Comparison of ENCODE assay signal across 9 cellular contexts in the genomic region with DNA sequence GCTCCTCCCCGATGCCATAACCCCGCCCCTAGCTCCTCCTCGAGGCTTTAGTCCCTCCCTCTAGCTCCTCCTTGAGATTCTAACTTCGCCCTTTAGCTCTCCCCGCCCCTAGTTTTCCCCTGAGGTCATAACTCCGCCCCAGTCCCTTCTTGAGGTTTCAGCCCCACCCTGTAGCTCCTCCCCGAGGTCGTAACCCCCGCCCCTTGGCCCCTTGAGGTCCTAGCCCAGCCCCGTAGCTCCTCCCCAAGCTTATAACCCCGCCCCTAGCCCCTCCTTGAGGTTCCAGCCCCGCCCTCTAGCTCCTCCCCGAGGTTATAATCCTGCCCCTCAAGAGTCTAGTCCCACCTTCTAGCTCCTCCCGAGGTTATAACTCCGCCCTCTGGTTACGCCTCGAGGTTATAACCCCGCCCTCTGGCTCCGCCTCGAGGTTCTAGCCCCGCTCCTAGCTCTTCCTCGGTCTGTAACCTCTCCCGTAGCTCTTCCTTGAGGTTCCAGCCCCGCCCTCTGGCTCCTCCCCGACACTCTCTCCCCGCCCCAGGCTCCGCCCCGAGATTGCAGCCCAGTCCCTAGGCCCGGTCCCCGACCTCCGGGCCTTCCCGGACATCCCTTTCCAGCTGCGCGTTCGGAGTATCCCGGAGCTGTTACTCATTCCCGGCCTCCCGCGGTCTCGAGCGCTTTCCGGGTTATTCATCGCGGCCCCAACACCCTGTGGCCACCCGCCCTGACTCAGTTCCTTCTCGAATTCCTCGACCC. TPM values are rescaled to one million over a fixed set of nuclear protein-coding genes. Genes with fewer than 3 reads are reported as not detected.
DNase-seq lines count a peak whose midpoint lies in the region; ATAC-seq and TF ChIP-seq lines count a peak whose summit lies in the region.
"Had no signal": no experiment of that assay in that cellular context is flagged by ENCODE, and none has a peak within 500 bp of the region (broad histone marks: within the 10 kb centered on the region; RNA-seq: fewer than 3 reads in every experiment).

No MANE protein-coding gene starts in this region.

- 1% methylated on average over 47 of the region's 47 CpGs for WGBS in ectodermal cell, 2 experiments

- H3K4me1 ChIP-seq in ectodermal cell (ENCODE audit: control insufficient read depth, insufficient read depth, low read length) (no peaks in the 10 kb centered on the region), lower lobe of right lung (peaks cover 46% of the 10 kb centered on the region)

- H3K27me3 ChIP-seq in ectodermal cell (ENCODE audit: control insufficient read depth, insufficient read depth, low read length, poor library complexity, severe bottlenecking) = peaks cover 25% of the 10 kb centered on the region
- no peaks in the 10 kb centered on the region for H3K27me3 ChIP-seq in lower lobe of right lung (ENCODE audit: low read depth)

- POLR2A ChIA-PET in activated CD8-positive, alpha-beta T cell treated with anti-CD3 and anti-CD28 coated beads, Interleukin-2, amount 10 ng/mL, durations not matched to agents 7 days and 5 days (lab: Charles Lee) = interaction anchor here (1.1 to 1.4 kb wide), 2 partner anchors 32 to 136 kb away, joined by 5 read pairs; a partner anchor contains a TSS

- H3K27ac Mint-ChIP-seq in activated CD8-positive, alpha-beta T cell treated with anti-CD3 and anti-CD28 coated beads, Interleukin-2, amount 10 ng/mL, durations not matched to agents 7 days and 5 days = peak overlapping the region; percentile 77

- H3K27ac ChIP-seq in ectodermal cell (ENCODE audit: insufficient read depth, low read depth, low read length, poor library complexity, severe bottlenecking) (peak overlapping the region; percentile 29), lower lobe of right lung (peak overlapping the region; percentile 93)

- H3K9me3 ChIP-seq in ectodermal cell (ENCODE audit: control insufficient read depth, low read length) (no peaks in the 10 kb centered on the region), lower lobe of right lung (no peaks in the 10 kb centered on the region)

- DNase-seq in C1 segment of cervical spinal cord (lab: John Stamatoyannopoulos, UW) (peak; percentile 64 to 100 (median 96)), NCI-H748 treated with DMSO at 0.1 percent for 48 hours (lab: John Stamatoyannopoulos, UW) (peak; percentile 99), lower lobe of right lung (peak; percentile 98)
- peak; percentile 98 for DNase-seq in activated CD8-positive, alpha-beta T cell treated with anti-CD3 and anti-CD28 coated beads, Interleukin-2, amount 10 ng/mL, durations not matched to agents 7 days and 5 days
- peak; percentile 84 to 94 (median 91) for DNase-seq in stimulated activated CD4-positive, alpha-beta T cell treated with anti-CD3 and anti-CD28 coated beads, TNF-alpha, amount 100 ng/mL, for 1 hour (ENCODE audit: low read depth in 3 of 3, low spot score in 1 of 3)

- no peaks in the 10 kb centered on the region for H3K36me3 ChIP-seq in ectodermal cell (ENCODE audit: control insufficient read depth, insufficient read depth, low read length)
- H3K36me3 ChIP-seq in lower lobe of right lung = peaks cover 36% of the 10 kb centered on the region

- H3K4me3 Mint-ChIP-seq in activated CD8-positive, alpha-beta T cell treated with anti-CD3 and anti-CD28 coated beads, Interleukin-2, amount 10 ng/mL, durations not matched to agents 7 days and 5 days = peak overlapping the region; percentile 79

- no peaks in the 10 kb centered on the region for H3K9me3 Mint-ChIP-seq in activated CD8-positive, alpha-beta T cell treated with anti-CD3 and anti-CD28 coated beads, Interleukin-2, amount 10 ng/mL, durations not matched to agents 7 days and 5 days (ENCODE audit: insufficient read depth)

- peaks cover 8% of the 10 kb centered on the region for H3K27me3 Mint-ChIP-seq in activated CD8-positive, alpha-beta T cell treated with anti-CD3 and anti-CD28 coated beads, Interleukin-2, amount 10 ng/mL, durations not matched to agents 7 days and 5 days (ENCODE audit: low read depth)

- CTCF ChIA-PET in activated CD8-positive, alpha-beta T cell treated with anti-CD3 and anti-CD28 coated beads, Interleukin-2, amount 10 ng/mL, durations not matched to agents 7 days and 5 days (lab: Charles Lee) = interaction anchor here (0.7 to 2.0 kb wide), 46 partner anchors 9 to 426 kb away, joined by 3 to 29 read pairs (median 5); a partner anchor contains a TSS

- intact Hi-C loops in lower lobe of right lung (cut with DNase I) = no loop called here

- peaks cover 32% of the 10 kb centered on the region for H3K36me3 Mint-ChIP-seq in activated CD8-positive, alpha-beta T cell treated with anti-CD3 and anti-CD28 coated beads, Interleukin-2, amount 10 ng/mL, durations not matched to agents 7 days and 5 days (ENCODE audit: low read depth)

- H3K4me3 ChIP-seq in ectodermal cell (ENCODE audit: insufficient read depth, low read depth, low read length) = peak overlapping the region; percentile 37
- peak overlapping the region; percentile 78 for H3K4me3 ChIP-seq in lower lobe of right lung

- no peak for TF ChIP-seq CTCF in lower lobe of right lung (IDR thresholded peaks at IDR 0.05)

- peaks cover 47% of the 10 kb centered on the region for H3K4me1 Mint-ChIP-seq in activated CD8-positive, alpha-beta T cell treated with anti-CD3 and anti-CD28 coated beads, Interleukin-2, amount 10 ng/mL, durations not matched to agents 7 days and 5 days (ENCODE audit: low read depth)

- ATAC-seq in GM19372 (IDR thresholded peaks at IDR 0.05; ENCODE audit: low read depth, unreplicated experiment) (peak; percentile 81), HG03521 (IDR thresholded peaks at IDR 0.05; ENCODE audit: unreplicated experiment) (peak; percentile 84), lower lobe of right lung (peak; percentile 91 to 95)
- ATAC-seq in activated CD8-positive, alpha-beta T cell treated with anti-CD3 and anti-CD28 coated beads, Interleukin-2, amount 10 ng/mL, durations not matched to agents 7 days and 5 days = peak; percentile 92

RNA-seq across cellular contexts. Expression of a gene that starts 1.4 kb away (rescaled TPM):
- 10 to 100 TPM; 10.1 to 11.6 TPM for total RNA-seq in activated CD8-positive, alpha-beta T cell treated with anti-CD3 and anti-CD28 coated beads, Interleukin-2, amount 10 ng/mL, durations not matched to agents 7 days and 5 days
- polyA plus RNA-seq in ectodermal cell (2013, experiment 1 of 4) = 30.7 TPM
- 30.7 TPM for polyA plus RNA-seq in ectodermal cell (2013, experiment 2 of 4)
- 24.6 TPM for polyA plus RNA-seq in ectodermal cell (2013, experiment 3 of 4)
- polyA plus RNA-seq in ectodermal cell (2013, experiment 4 of 4) = 28.9 TPM
- 96.2 TPM for total RNA-seq in lower lobe of right lung

RNA-seq across cellular contexts. Expression of a gene that starts 28.9 kb away (rescaled TPM):
- total RNA-seq in activated CD8-positive, alpha-beta T cell treated with anti-CD3 and anti-CD28 coated beads, Interleukin-2, amount 10 ng/mL, durations not matched to agents 7 days and 5 days = under 1 TPM; 0.10 to 0.40 TPM
- polyA plus RNA-seq in ectodermal cell (2013, experiment 1 of 4) = 36.9 TPM
- polyA plus RNA-seq in ectodermal cell (2013, experiment 2 of 4) = 44.0 TPM
- 32.5 TPM for polyA plus RNA-seq in ectodermal cell (2013, experiment 3 of 4)
- 34.5 TPM for polyA plus RNA-seq in ectodermal cell (2013, experiment 4 of 4)
- total RNA-seq in lower lobe of right lung = 8.1 TPM

RNA-seq across cellular contexts. Expression of a gene that starts 47.3 kb away (rescaled TPM):
- total RNA-seq in activated CD8-positive, alpha-beta T cell treated with anti-CD3 and anti-CD28 coated beads, Interleukin-2, amount 10 ng/mL, durations not matched to agents 7 days and 5 days = not detected
- not detected for polyA plus RNA-seq in ectodermal cell (2013, experiment 1 of 4)
- polyA plus RNA-seq in ectodermal cell (2013, experiment 2 of 4) = not detected
- polyA plus RNA-seq in ectodermal cell (2013, experiment 3 of 4) = not detected
- not detected for polyA plus RNA-seq in ectodermal cell (2013, experiment 4 of 4)
- total RNA-seq in lower lobe of right lung = not detected
- total RNA-seq: subcutaneous adipose tissue had no signal

RNA-seq across cellular contexts. Expression of a gene that starts 49.2 kb away (rescaled TPM):
- 10 to 100 TPM; 29.9 to 31.5 TPM for total RNA-seq in activated CD8-positive, alpha-beta T cell treated with anti-CD3 and anti-CD28 coated beads, Interleukin-2, amount 10 ng/mL, durations not matched to agents 7 days and 5 days
- 58.6 TPM for polyA plus RNA-seq in ectodermal cell (2013, experiment 1 of 4)
- polyA plus RNA-seq in ectodermal cell (2013, experiment 2 of 4) = 49.4 TPM
- 52.6 TPM for polyA plus RNA-seq in ectodermal cell (2013, experiment 3 of 4)
- polyA plus RNA-seq in ectodermal cell (2013, experiment 4 of 4) = 53.1 TPM
- total RNA-seq in lower lobe of right lung = 29.6 TPM

RNA-seq across cellular contexts. Expression of a gene that starts 56.7 kb away (rescaled TPM):
- total RNA-seq in activated CD8-positive, alpha-beta T cell treated with anti-CD3 and anti-CD28 coated beads, Interleukin-2, amount 10 ng/mL, durations not matched to agents 7 days and 5 days = under 1 TPM; 0.71 to 0.73 TPM
- polyA plus RNA-seq in ectodermal cell (2013, experiment 1 of 4) = 0.41 TPM
- polyA plus RNA-seq in ectodermal cell (2013, experiment 2 of 4) = 0.25 TPM
- polyA plus RNA-seq in ectodermal cell (2013, experiment 3 of 4) = 0.21 TPM
- polyA plus RNA-seq in ectodermal cell (2013, experiment 4 of 4) = 0.20 TPM
- 0.24 TPM for total RNA-seq in lower lobe of right lung

Comparison
In these comparisons a context has a peak if more than half of its experiments do, and no peak if none do; other contexts are left out.
1. Peak in every context shown above with its lines: DNase-seq, ATAC-seq, H3K4me3 ChIP-seq and H3K27ac ChIP-seq.